In the genomic region with DNA sequence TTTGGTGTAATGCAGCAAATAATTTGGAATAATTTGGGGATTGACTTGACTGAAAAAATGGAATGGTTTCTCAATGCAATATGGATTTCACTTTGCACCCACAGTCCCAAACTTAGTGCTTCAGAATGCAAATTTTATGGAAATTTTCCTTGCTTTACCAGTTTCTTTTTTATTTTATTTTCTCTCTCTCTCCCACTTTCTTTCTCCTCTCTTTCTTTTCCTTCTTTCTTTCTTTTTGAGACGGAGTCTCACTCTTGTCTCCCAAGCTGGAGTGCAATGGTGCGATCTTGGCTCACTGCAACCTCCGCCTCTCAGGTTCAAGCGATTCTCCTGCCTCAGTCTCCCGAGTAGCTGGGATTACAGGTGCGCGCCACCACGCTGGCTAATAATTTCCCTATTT, we compare ENCODE assay signal across 14 cellular contexts.
A peak's percentile ranks its signal among the peaks of the same experiment; 100 is the strongest.
DNase-seq lines count a peak whose midpoint lies in the region; ATAC-seq and TF ChIP-seq lines count a peak whose summit lies in the region.
"Had no signal": no experiment of that assay in that cellular context is flagged by ENCODE, and none has a peak within 500 bp of the region (broad histone marks: within the 10 kb centered on the region; RNA-seq: fewer than 3 reads in every experiment).

No MANE protein-coding gene starts in this region.

- H3K9me3 ChIP-seq in uterus = no peaks in the 10 kb centered on the region
- H3K9me3 ChIP-seq: SK-N-SH, vagina had no signal

- TF ChIP-seq CTCF in uterus (IDR thresholded peaks at IDR 0.05) = no peak

- no peaks in the 10 kb centered on the region for H3K4me1 ChIP-seq in uterus

- intact Hi-C loops in activated CD4-positive, alpha-beta T cell treated with anti-CD3 and anti-CD28 coated beads for 36 hours (cut with DNase I, micrococcal nuclease) = loop anchor here (1.0 to 5.0 kb wide), 12 partner anchors 8 to 202 kb away; partner anchors contain the start of genes ADAR (in 1 of the 2), PMVK (in 1 of the 2) and UBE2Q1 (in 1 of the 2)
- intact Hi-C loops in uterus (cut with DNase I; ENCODE audit: low total_unique reads) = no loop called here

- peak overlapping the region; percentile 97 for H3K27ac Mint-ChIP-seq in activated CD4-positive, alpha-beta T cell treated with anti-CD3 and anti-CD28 coated beads for 36 hours
- peak overlapping the region; percentile 96 for H3K27ac Mint-ChIP-seq in stimulated activated naive CD8-positive, alpha-beta T cell treated with anti-CD3 and anti-CD28 coated beads, Interleukin-15, Interleukin-2, amounts not matched to agents 100 ng/mL and 50 ng/mL, for 24 hours
- peak overlapping the region; percentile 96 for H3K27ac Mint-ChIP-seq in activated naive CD8-positive, alpha-beta T cell treated with anti-CD3 and anti-CD28 coated beads for 36 hours
- H3K27ac Mint-ChIP-seq: progenitor cell of endocrine pancreas had no signal

- H3K36me3 ChIP-seq in uterus = no peaks in the 10 kb centered on the region
- H3K36me3 ChIP-seq: vagina had no signal

- POLR2A ChIA-PET in activated CD4-positive, alpha-beta T cell treated with anti-CD3 and anti-CD28 coated beads for 36 hours (lab: Charles Lee) = no interaction called here

- DNase-seq in activated CD4-positive, alpha-beta T cell treated with anti-CD3 and anti-CD28 coated beads for 36 hours = no peak
- DNase-seq in activated CD4-positive, alpha-beta T cell treated with anti-CD3 and anti-CD28 coated beads, Interleukin-2, amount 50 U/mL, for 48 hours = no peak
- no peak for DNase-seq in stimulated activated naive CD8-positive, alpha-beta T cell treated with anti-CD3 and anti-CD28 coated beads, Interleukin-15, Interleukin-2, amounts not matched to agents 100 U/mL and 50 U/mL, for 24 hours
- no peak for DNase-seq in activated naive CD8-positive, alpha-beta T cell treated with anti-CD3 and anti-CD28 coated beads for 36 hours
- peak; percentile 7 to 9 for DNase-seq in uterus
- no peak for DNase-seq in EL
- DNase-seq: NCI-H1694 treated with DMSO at 0.1 percent for 48 hours; NK-92 treated with Interleukin-12 subunit alpha and Interleukin-12 subunit beta, amount 100 ng/mL, for 24 hours had no signal

- H3K27me3 Mint-ChIP-seq in activated CD4-positive, alpha-beta T cell treated with anti-CD3 and anti-CD28 coated beads for 36 hours = no peaks in the 10 kb centered on the region
- H3K27me3 Mint-ChIP-seq in stimulated activated naive CD8-positive, alpha-beta T cell treated with anti-CD3 and anti-CD28 coated beads, Interleukin-15, Interleukin-2, amounts not matched to agents 100 ng/mL and 50 ng/mL, for 24 hours = peaks cover 12% of the 10 kb centered on the region
- no peaks in the 10 kb centered on the region for H3K27me3 Mint-ChIP-seq in activated naive CD8-positive, alpha-beta T cell treated with anti-CD3 and anti-CD28 coated beads for 36 hours

- H3K9me3 Mint-ChIP-seq in activated CD4-positive, alpha-beta T cell treated with anti-CD3 and anti-CD28 coated beads for 36 hours (ENCODE audit: low read depth) = peaks cover 2% of the 10 kb centered on the region
- no peaks in the 10 kb centered on the region for H3K9me3 Mint-ChIP-seq in stimulated activated naive CD8-positive, alpha-beta T cell treated with anti-CD3 and anti-CD28 coated beads, Interleukin-15, Interleukin-2, amounts not matched to agents 100 ng/mL and 50 ng/mL, for 24 hours
- H3K9me3 Mint-ChIP-seq in activated naive CD8-positive, alpha-beta T cell treated with anti-CD3 and anti-CD28 coated beads for 36 hours = peaks cover 5% of the 10 kb centered on the region

- CTCF ChIA-PET in activated CD4-positive, alpha-beta T cell treated with anti-CD3 and anti-CD28 coated beads for 36 hours (lab: Charles Lee) = interaction anchor here (0.5 to 5.8 kb wide), 15 partner anchors 13 to 200 kb away, joined by 3 to 75 read pairs (median 5); partner anchors contain the start of gene PBXIP1

- no peaks in the 10 kb centered on the region for H3K36me3 Mint-ChIP-seq in activated CD4-positive, alpha-beta T cell treated with anti-CD3 and anti-CD28 coated beads for 36 hours (ENCODE audit: low read depth)
- H3K36me3 Mint-ChIP-seq in stimulated activated naive CD8-positive, alpha-beta T cell treated with anti-CD3 and anti-CD28 coated beads, Interleukin-15, Interleukin-2, amounts not matched to agents 100 ng/mL and 50 ng/mL, for 24 hours (ENCODE audit: low read depth) = no peaks in the 10 kb centered on the region
- H3K36me3 Mint-ChIP-seq in activated naive CD8-positive, alpha-beta T cell treated with anti-CD3 and anti-CD28 coated beads for 36 hours = peaks cover 1% of the 10 kb centered on the region

- peak overlapping the region; percentile 69 for H3K4me3 Mint-ChIP-seq in activated CD4-positive, alpha-beta T cell treated with anti-CD3 and anti-CD28 coated beads for 36 hours
- peak overlapping the region; percentile 76 for H3K4me3 Mint-ChIP-seq in stimulated activated naive CD8-positive, alpha-beta T cell treated with anti-CD3 and anti-CD28 coated beads, Interleukin-15, Interleukin-2, amounts not matched to agents 100 ng/mL and 50 ng/mL, for 24 hours
- peak overlapping the region; percentile 75 for H3K4me3 Mint-ChIP-seq in activated naive CD8-positive, alpha-beta T cell treated with anti-CD3 and anti-CD28 coated beads for 36 hours

- H3K4me1 Mint-ChIP-seq in activated CD4-positive, alpha-beta T cell treated with anti-CD3 and anti-CD28 coated beads for 36 hours = peaks cover 56% of the 10 kb centered on the region
- peaks cover 59% of the 10 kb centered on the region for H3K4me1 Mint-ChIP-seq in stimulated activated naive CD8-positive, alpha-beta T cell treated with anti-CD3 and anti-CD28 coated beads, Interleukin-15, Interleukin-2, amounts not matched to agents 100 ng/mL and 50 ng/mL, for 24 hours (ENCODE audit: low read depth)
- peaks cover 51% of the 10 kb centered on the region for H3K4me1 Mint-ChIP-seq in activated naive CD8-positive, alpha-beta T cell treated with anti-CD3 and anti-CD28 coated beads for 36 hours

- H3K4me3 ChIP-seq in uterus = no peak overlapping the region

- H3K27me3 ChIP-seq in uterus = no peaks in the 10 kb centered on the region
- H3K27me3 ChIP-seq: vagina had no signal

- no peak for ATAC-seq in activated CD4-positive, alpha-beta T cell treated with anti-CD3 and anti-CD28 coated beads for 36 hours
- ATAC-seq in stimulated activated naive CD8-positive, alpha-beta T cell treated with anti-CD3 and anti-CD28 coated beads, Interleukin-15, Interleukin-2, amounts not matched to agents 100 U/mL and 50 U/mL, for 24 hours = no peak
- no peak for ATAC-seq in GM19324 (IDR thresholded peaks at IDR 0.05; ENCODE audit: low FRiP score, unreplicated experiment)

- no peak for TF ChIP-seq POLR2A in uterus (IDR thresholded peaks at IDR 0.05)

- H3K27ac ChIP-seq in uterus = no peak overlapping the region
- H3K27ac ChIP-seq: HL-60, vagina had no signal

Comparison
In these comparisons a context has a peak if more than half of its experiments do, and no peak if none do; other contexts are left out.
1. DNase-seq: peak in uterus (2 of 2); none in activated CD4-positive, alpha-beta T cell treated with anti-CD3 and anti-CD28 coated beads for 36 hours (single experiment), activated CD4-positive, alpha-beta T cell treated with anti-CD3 and anti-CD28 coated beads, Interleukin-2, amount 50 U/mL, for 48 hours (0 of 2), stimulated activated naive CD8-positive, alpha-beta T cell treated with anti-CD3 and anti-CD28 coated beads, Interleukin-15, Interleukin-2, amounts not matched to agents 100 U/mL and 50 U/mL, for 24 hours (single experiment), activated naive CD8-positive, alpha-beta T cell treated with anti-CD3 and anti-CD28 coated beads for 36 hours (single experiment) and EL (single experiment).
2. Peak in every context shown above with its lines, with median percentiles within 50 percentile points of each other: H3K27ac Mint-ChIP-seq and H3K4me3 Mint-ChIP-seq.